Comparison of ENCODE assay signal across 15 cellular contexts in genomic region chr1:19309123-19309813, GRCh38. TPM values are rescaled to one million over a fixed set of nuclear protein-coding genes. Genes with fewer than 3 reads are reported as not detected.
DNase-seq lines count a peak whose midpoint lies in the region; ATAC-seq and TF ChIP-seq lines count a peak whose summit lies in the region.
"Had no signal": no experiment of that assay in that cellular context is flagged by ENCODE, and none has a peak within 500 bp of the region (broad histone marks: within the 10 kb centered on the region; RNA-seq: fewer than 3 reads in every experiment).

No MANE protein-coding gene starts in this region.

- no TSS peak for BruUV-seq in A673 (replicated peaks; lab: Mats Ljungman, UMichigan)

- peak overlapping the region; percentile 5 for H3K4me2 ChIP-seq in GM23248 (ENCODE audit: unreplicated experiment)

- no peak overlapping the region for H2AFZ ChIP-seq in GM23248

- DNase-seq in A673 (ENCODE audit: low spot score) (peak; percentile 53), GM23248 (peak; percentile 94), amniotic stem cell (lab: John Stamatoyannopoulos, UW) (peak; percentile 18), hepatic stellate cell (ENCODE audit: low spot score) (peak; percentile 94), left lobe of liver (ENCODE audit: low spot score) (no peak), midbrain (lab: John Stamatoyannopoulos, UW) (no peak)
- DNase-seq: activated CD4-positive, alpha-beta memory T cell treated with anti-CD3 and anti-CD28 coated beads for 36 hours; CD8-positive, alpha-beta T cell; kidney; NCI-H1417; NCI-H82; stimulated activated CD4-positive, alpha-beta T cell treated with anti-CD3 and anti-CD28 coated beads, Interleukin-4, amount 100 ng/mL, for 4 hours; substantia nigra had no signal

- H3K4me3 ChIP-seq in A673 (ENCODE audit: low read depth, low read length, poor library complexity, severe bottlenecking) (no peak overlapping the region), GM23248 (no peak overlapping the region)

- in situ Hi-C loops in GM23248 (cut with MboI), result no loop called here

- ATAC-seq in GM21717 (IDR thresholded peaks at IDR 0.05; ENCODE audit: unreplicated experiment), result no peak
- no peak for ATAC-seq in HG02623 (IDR thresholded peaks at IDR 0.05; ENCODE audit: unreplicated experiment)
- no peak for ATAC-seq in left lobe of liver
- ATAC-seq: CD8-positive, alpha-beta T cell had no signal

- H3F3A ChIP-seq in GM23248 (ENCODE audit: insufficient read depth), result 0 out of 2 replicates have a peak, but pooled peaks cover 8% of the 10 kb centered on the region

- POLR2A ChIA-PET in A673 (lab: Charles Lee; ENCODE audit: low non-redundant PET), result no interaction called here

- TF ChIP-seq CTCF in A673 (conservative IDR thresholded peaks at IDR 0.05; ENCODE audit: low read depth, low read length), result no peak

- H4K20me1 ChIP-seq in GM23248 (ENCODE audit: insufficient read depth), result no peaks in the 10 kb centered on the region; the same call in 1 of the 2 replicates

- peaks cover 35% of the 10 kb centered on the region for H3K79me2 ChIP-seq in GM23248 (ENCODE audit: insufficient read depth)

- peaks cover 36% of the 10 kb centered on the region for H3K36me3 ChIP-seq in A673 (ENCODE audit: insufficient read depth, low read length, poor library complexity, severe bottlenecking)
- H3K36me3 ChIP-seq in GM23248 (ENCODE audit: low read depth), result peaks cover 21% of the 10 kb centered on the region; the same call in 1 of the 2 replicates

- 80 to 81% methylated on average over 6 of the region's 6 CpGs for WGBS in GM23248 (ENCODE audit: low coverage in 1 of 2, low lambda C conversion rate in 2 of 2, missing lambda C conversion rate in 2 of 2), 2 experiments

- H3K4me1 ChIP-seq in A673 (ENCODE audit: insufficient read depth, low read length, poor library complexity, severe bottlenecking) (peaks cover 7% of the 10 kb centered on the region), GM23248 (ENCODE audit: insufficient read depth) (peaks cover 16% of the 10 kb centered on the region)

- intact Hi-C loops in A673 (cut with micrococcal nuclease; ENCODE audit: unreplicated experiment), result no loop called here

- CTCF ChIA-PET in A673 (lab: Charles Lee), result no interaction called here

- peak overlapping the region; percentile 8; the same call in 1 of the 2 replicates for H3K9ac ChIP-seq in GM23248

- H3K27ac ChIP-seq in A673 (ENCODE audit: low read depth, low read length, poor library complexity, severe bottlenecking), result no peak overlapping the region
- H3K27ac ChIP-seq in GM23248, result peak overlapping the region; percentile 31

- H3K9me3 ChIP-seq in A673 (ENCODE audit: low read depth, low read length, poor library complexity, severe bottlenecking), result no peaks in the 10 kb centered on the region
- no peaks in the 10 kb centered on the region for H3K9me3 ChIP-seq in GM23248 (ENCODE audit: low read depth)

- H3K27me3 ChIP-seq in A673 (replicated peaks; ENCODE audit: insufficient read depth, low read depth, low read length, poor library complexity) (no peaks in the 10 kb centered on the region), GM23248 (replicated peaks; ENCODE audit: insufficient read depth) (no peaks in the 10 kb centered on the region)

- H3K9me2 ChIP-seq in GM23248 (ENCODE audit: insufficient read depth), result no peaks in the 10 kb centered on the region

RNA-seq across cellular contexts. Expression of gene AKR7A2, which starts 2.7 kb away (rescaled TPM):
- 57.2 and 61.5 TPM in 2 replicates for total RNA-seq in A673 (2021)
- 93.1 and 116 TPM in 2 replicates for total RNA-seq in GM23248 (2014; rRNA removed; shearing (Covaris generic))
- 96.6 and 97.1 TPM in 2 replicates for polyA plus RNA-seq in GM23248 (2016; fragmentation: Nextera tagmentation; extraction: Ambion mirVana)
- 53.5 TPM for total RNA-seq in left lobe of liver

RNA-seq across cellular contexts. Expression of gene SLC66A1, which starts 2.9 kb away (rescaled TPM):
- total RNA-seq in A673 (2021) (18.3 and 22.0 TPM in 2 replicates), left lobe of liver (9.1 TPM)
- total RNA-seq in GM23248 (2014; rRNA removed; shearing (Covaris generic)), result 16.2 and 20.5 TPM in 2 replicates
- 13.1 and 13.5 TPM in 2 replicates for polyA plus RNA-seq in GM23248 (2016; fragmentation: Nextera tagmentation; extraction: Ambion mirVana)

RNA-seq across cellular contexts. Expression of gene AKR7A3, which starts 20.7 kb away (rescaled TPM):
- total RNA-seq in A673 (2021) (1.9 and 2.6 TPM in 2 replicates), left lobe of liver (111 TPM)
- 0.11 and 0.51 TPM in 2 replicates for total RNA-seq in GM23248 (2014; rRNA removed; shearing (Covaris generic))
- 0.18 and 0.24 TPM in 2 replicates for polyA plus RNA-seq in GM23248 (2016; fragmentation: Nextera tagmentation; extraction: Ambion mirVana)

RNA-seq across cellular contexts. Expression of gene MRTO4, which starts 57.7 kb away (rescaled TPM):
- 125 and 145 TPM in 2 replicates for total RNA-seq in A673 (2021)
- total RNA-seq in GM23248 (2014; rRNA removed; shearing (Covaris generic)), result 26.9 and 37.1 TPM in 2 replicates
- polyA plus RNA-seq in GM23248 (2016; fragmentation: Nextera tagmentation; extraction: Ambion mirVana), result 36.6 and 38.4 TPM in 2 replicates
- 8.7 TPM for total RNA-seq in left lobe of liver

RNA-seq across cellular contexts. Expression of gene EMC1, which starts 57.9 kb away (rescaled TPM):
- total RNA-seq in A673 (2021), result 75.9 and 84.3 TPM in 2 replicates
- 58.7 and 69.4 TPM in 2 replicates for total RNA-seq in GM23248 (2014; rRNA removed; shearing (Covaris generic))
- 54.5 and 56.9 TPM in 2 replicates for polyA plus RNA-seq in GM23248 (2016; fragmentation: Nextera tagmentation; extraction: Ambion mirVana)
- 19.7 TPM for total RNA-seq in left lobe of liver

Comparison
In these comparisons a context has a peak if more than half of its experiments do, and no peak if none do; other contexts are left out.
1. DNase-seq: peak in A673 (single experiment), GM23248 (single experiment), amniotic stem cell (single experiment) and hepatic stellate cell (single experiment); none in left lobe of liver (single experiment) and midbrain (single experiment).
2. RNA of gene AKR7A3, which starts 20.7 kb away (total RNA-seq): 111 TPM in left lobe of liver (single experiment); 1.9 to 2.6 TPM in A673 and 0.11 to 0.51 TPM in GM23248; every median in the first group is over 10 times any median in the second.